8 cellular contexts compared by ENCODE assay signal in the genomic region with DNA sequence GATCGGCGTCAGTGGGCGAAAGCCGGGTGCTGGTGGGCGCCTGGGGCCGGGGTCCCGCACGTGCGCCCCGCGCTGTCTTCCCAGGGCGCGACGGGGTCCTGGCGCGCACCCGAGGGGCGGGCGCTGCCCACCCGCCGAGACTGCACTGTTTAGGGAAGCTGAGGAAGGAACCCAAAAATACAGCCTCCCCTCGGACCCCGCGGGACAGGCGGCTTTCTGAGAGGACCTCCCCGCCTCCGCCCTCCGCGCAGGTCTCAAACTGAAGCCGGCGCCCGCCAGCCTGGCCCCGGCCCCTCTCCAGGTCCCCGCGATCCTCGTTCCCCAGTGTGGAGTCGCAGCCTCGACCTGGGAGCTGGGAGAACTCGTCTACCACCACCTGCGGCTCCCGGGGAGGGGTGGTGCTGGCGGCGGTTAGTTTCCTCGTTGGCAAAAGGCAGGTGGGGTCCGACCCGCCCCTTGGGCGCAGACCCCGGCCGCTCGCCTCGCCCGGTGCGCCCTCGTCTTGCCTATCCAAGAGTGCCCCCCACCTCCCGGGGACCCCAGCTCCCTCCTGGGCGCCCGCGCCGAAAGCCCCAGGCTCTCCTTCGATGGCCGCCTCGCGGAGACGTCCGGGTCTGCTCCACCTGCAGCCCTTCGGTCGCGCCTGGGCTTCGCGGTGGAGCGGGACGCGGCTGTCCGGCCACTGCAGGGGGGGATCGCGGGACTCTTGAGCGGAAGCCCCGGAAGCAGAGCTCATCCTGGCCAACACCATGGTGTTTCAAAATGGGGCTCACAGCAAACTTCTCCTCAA. TPM values are rescaled to one million over a fixed set of nuclear protein-coding genes. Genes with fewer than 3 reads are reported as not detected.
DNase-seq lines count a peak whose midpoint lies in the region; ATAC-seq, FAIRE-seq and TF ChIP-seq lines count a peak whose summit lies in the region.

No MANE protein-coding gene starts in this region.

- DNase-seq in D721Med (ENCODE audit: insufficient read length, low spot score) (peak; percentile 31), PC-3 (peak; percentile 35), foreskin keratinocyte (no peak), NCI-H1436 (lab: John Stamatoyannopoulos, UW) (no peak)
- no peak for DNase-seq in activated CD4-positive, CD25-positive, alpha-beta regulatory T cell (lab: John Stamatoyannopoulos, UW)

- peaks cover 32% of the 10 kb centered on the region for H4K20me1 ChIP-seq in PC-3 (ENCODE audit: low read length)

- H3K79me2 ChIP-seq in PC-3 (ENCODE audit: low read length) (peaks cover 67% of the 10 kb centered on the region), parathyroid adenoma (no peaks in the 10 kb centered on the region)

- no peak for FAIRE-seq in D721Med (lab: Jason Lieb, UNC)

- H3K9me3 ChIP-seq in PC-3 (ENCODE audit: low read length) = no peaks in the 10 kb centered on the region
- no peaks in the 10 kb centered on the region for H3K9me3 ChIP-seq in parathyroid adenoma (ENCODE audit: control insufficient read depth, low read length)

- peak overlapping the region; percentile 97 for H3K9ac ChIP-seq in PC-3 (ENCODE audit: low read length)
- H3K9ac ChIP-seq in parathyroid adenoma = no peak overlapping the region

- TF ChIP-seq CTCF in D721Med (IDR thresholded peaks at IDR 0.05; ENCODE audit: insufficient read depth, missing control alignments) (no peak), PC-3 (conservative IDR thresholded peaks at IDR 0.05; ENCODE audit: low read depth, low read length) (no peak), foreskin keratinocyte (conservative IDR thresholded peaks at IDR 0.05) (no peak), parathyroid adenoma (IDR thresholded peaks at IDR 0.05) (peak; percentile 12)

- H3F3A ChIP-seq in PC-3 (ENCODE audit: low read length, unreplicated experiment) = no peaks in the 10 kb centered on the region

- BruUV-seq in PC-3 (replicated peaks; lab: Mats Ljungman, UMichigan) = no TSS peak

- POLR2A ChIA-PET in PC-3 (lab: Charles Lee; ENCODE audit: unreplicated experiment) = interaction anchor here (0.6 to 1.5 kb wide), 4 partner anchors 24 to 253 kb away, joined by 3 to 11 read pairs (median 4); no protein-coding TSS in a partner anchor

- H3K27me3 ChIP-seq in PC-3 (ENCODE audit: low read length) (no peaks in the 10 kb centered on the region), foreskin keratinocyte (no peaks in the 10 kb centered on the region), parathyroid adenoma (ENCODE audit: control insufficient read depth, insufficient read depth, low read length) (no peaks in the 10 kb centered on the region)

- H3K27ac ChIP-seq in PC-3 (ENCODE audit: low read length) (peak overlapping the region; percentile 69), foreskin keratinocyte (peak overlapping the region; percentile 89), parathyroid adenoma (no peak overlapping the region)

- H3K9me2 ChIP-seq in PC-3 (replicated peaks; ENCODE audit: low read length) = no peaks in the 10 kb centered on the region

- H2AFZ ChIP-seq in PC-3 (ENCODE audit: low read length) (peak overlapping the region; percentile 55), parathyroid adenoma (peak overlapping the region; percentile 82)

- intact Hi-C loops in PC-3 (cut with micrococcal nuclease) = loop anchor here (1.0 to 2.0 kb wide), 4 partner anchors 45 to 231 kb away; no protein-coding TSS in a partner anchor

- H3K36me3 ChIP-seq in PC-3 (ENCODE audit: low read depth, low read length) (0 out of 2 replicates have a peak, but pooled peaks cover 14% of the 10 kb centered on the region), parathyroid adenoma (ENCODE audit: control insufficient read depth, insufficient read depth, low read length) (no peaks in the 10 kb centered on the region)

- ATAC-seq in PC-3 = peak; percentile 31
- peak; percentile 8 for ATAC-seq in foreskin keratinocyte
- no peak for ATAC-seq in HG02571 (IDR thresholded peaks at IDR 0.05; ENCODE audit: unreplicated experiment)
- no peak for ATAC-seq in GM21528 (IDR thresholded peaks at IDR 0.05; ENCODE audit: low FRiP score, unreplicated experiment)

- CTCF ChIA-PET in PC-3 (lab: Charles Lee) = interaction anchor here (0.5 to 0.8 kb wide), 3 partner anchors 166 to 248 kb away, joined by 3 to 5 read pairs (median 4); no protein-coding TSS in a partner anchor

- H3K4me2 ChIP-seq in PC-3 (ENCODE audit: low read length) (peak overlapping the region; percentile 84), parathyroid adenoma (ENCODE audit: low read length) (peak overlapping the region; percentile 92)

- H3K4me3 ChIP-seq in PC-3 (ENCODE audit: low read length) (peak overlapping the region; percentile 90), parathyroid adenoma (ENCODE audit: low read depth, low read length) (peak overlapping the region; percentile 62)

- H3K4me1 ChIP-seq in PC-3 (ENCODE audit: insufficient read depth, low read length) = peaks cover 32% of the 10 kb centered on the region
- peaks cover 28% of the 10 kb centered on the region for H3K4me1 ChIP-seq in foreskin keratinocyte
- H3K4me1 ChIP-seq in parathyroid adenoma = no peaks in the 10 kb centered on the region

RNA-seq across cellular contexts. Expression of a gene that starts 1.1 kb away (rescaled TPM):
- 50.0 and 64.6 TPM in 2 replicates for total RNA-seq in PC-3 (2014; rRNA removed)
- total RNA-seq in foreskin keratinocyte = 156 and 161 TPM in 2 replicates
- polyA plus RNA-seq in foreskin keratinocyte = 22.4 and 28.7 TPM in 2 replicates

Comparison
In these comparisons a context has a peak if more than half of its experiments do, and no peak if none do; other contexts are left out.
1. DNase-seq: peak in D721Med (single experiment) and PC-3 (single experiment); none in foreskin keratinocyte (0 of 2), NCI-H1436 (single experiment) and activated CD4-positive, CD25-positive, alpha-beta regulatory T cell (0 of 4).
2. ATAC-seq: peak in PC-3 (single experiment) and foreskin keratinocyte (single experiment); none in HG02571 (single experiment) and GM21528 (single experiment).